8 cellular contexts compared by ENCODE assay signal in the genomic region with DNA sequence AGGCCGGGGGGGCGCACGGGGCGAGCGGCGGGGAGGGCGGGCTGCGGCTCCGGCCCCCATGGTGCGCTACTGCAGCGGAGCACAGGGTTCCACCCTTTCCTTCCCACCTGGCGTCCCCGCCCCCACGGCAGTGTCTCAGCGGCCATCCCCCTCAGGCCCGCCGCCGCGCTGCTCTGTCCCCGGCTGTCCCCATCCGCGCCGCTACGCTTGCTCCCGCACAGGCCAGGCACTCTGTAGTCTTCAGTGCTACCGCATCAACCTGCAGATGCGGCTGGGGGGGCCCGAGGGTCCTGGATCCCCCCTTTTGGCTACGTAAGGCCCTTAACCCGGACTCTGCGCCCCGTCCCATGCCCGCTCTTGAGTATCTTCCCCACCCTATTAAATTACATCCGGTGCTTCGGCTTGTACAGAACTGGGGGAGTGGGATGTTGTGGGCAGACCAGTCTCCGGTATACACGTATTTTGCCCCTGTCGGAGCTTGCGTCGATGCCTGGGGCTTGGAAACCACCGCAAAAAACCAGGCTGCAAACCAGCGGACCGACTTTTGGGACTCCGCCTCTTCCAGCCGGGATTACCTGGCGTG. TPM values are rescaled to one million over a fixed set of nuclear protein-coding genes. Genes with fewer than 3 reads are reported as not detected.
DNase-seq lines count a peak whose midpoint lies in the region; ATAC-seq and TF ChIP-seq lines count a peak whose summit lies in the region.

No MANE protein-coding gene starts in this region.

- H3K27ac ChIP-seq in H9 (ENCODE audit: insufficient read length, low read depth, low read length) (peak overlapping the region; percentile 80), right lobe of liver (peak overlapping the region; percentile 93 to 97 (median 94))

- no peaks in the 10 kb centered on the region for H3K9me3 ChIP-seq in H9 (ENCODE audit: control insufficient read depth, low read depth, low read length)
- no peaks in the 10 kb centered on the region for H3K9me3 ChIP-seq in right lobe of liver

- peaks cover 18% of the 10 kb centered on the region for H3K23me2 ChIP-seq in H9 (ENCODE audit: insufficient read length, low read depth, low read length, poor library complexity, severe bottlenecking)

- H3K27me3 Mint-ChIP-seq in H9 (ENCODE audit: low read depth) = no peaks in the 10 kb centered on the region

- H3K4me3 ChIP-seq in GM12865 (ENCODE audit: low read depth, low read length) (peak overlapping the region; percentile 79), right lobe of liver (peak overlapping the region; percentile 47 to 76 (median 58))

- DNase-seq in GM12865 (ENCODE audit: low read depth) = peak; percentile 90
- DNase-seq in H9 = peak; percentile 83
- DNase-seq in NCI-H1048 (lab: John Stamatoyannopoulos, UW) = peak; percentile 51
- peak; percentile 61 for DNase-seq in activated CD4-positive, CD25-positive, alpha-beta regulatory T cell treated with anti-CD3 and anti-CD28 coated beads, Interleukin-2, amount 50 U/mL, for 16 hours (ENCODE audit: low read depth, low spot score)
- peak; percentile 79 for DNase-seq in central memory CD4-positive, alpha-beta T cell
- DNase-seq in right lobe of liver = peak; percentile 83 to 86 (median 85)
- peak; percentile 69 for DNase-seq in stimulated activated CD8-positive, alpha-beta memory T cell treated with anti-CD3 and anti-CD28 coated beads, Interleukin-12 subunit alpha, Interleukin-12 subunit beta, amount 100 ng/mL, for 1 hour (ENCODE audit: low read depth)
- no peak for DNase-seq in middle frontal gyrus (ENCODE audit: extremely low spot score, low spot score)

- no peak overlapping the region for H2BK12ac ChIP-seq in H9 (ENCODE audit: insufficient read length, low read depth, low read length)

- H3K4ac ChIP-seq in H9 (ENCODE audit: low read depth, low read length) = no peak overlapping the region; the same call in 1 of the 2 replicates

- peaks cover 2% of the 10 kb centered on the region for H4K20me1 ChIP-seq in H9 (ENCODE audit: control insufficient read depth, insufficient read depth, insufficient read length)

- H3K56ac ChIP-seq in H9 (ENCODE audit: insufficient read length, low read depth, low read length) = no peak overlapping the region

- no peak overlapping the region for H2AFZ ChIP-seq in H9 (ENCODE audit: low read length)

- intact Hi-C loops in right lobe of liver (cut with DNase I) = no loop called here

- peaks cover 27 to 36% of the 10 kb centered on the region in 2 experiments for H3K4me1 Mint-ChIP-seq in H9

- no peak overlapping the region for H4K8ac ChIP-seq in H9 (replicated peaks; ENCODE audit: insufficient read length, low read depth, low read length)

- peak overlapping the region; percentile 96 for H3K14ac ChIP-seq in H9 (ENCODE audit: insufficient read depth, low read length)

- peak overlapping the region; percentile 83 for H3K9ac ChIP-seq in H9 (ENCODE audit: extremely low read depth, insufficient read length, low read length)

- H3K9me3 Mint-ChIP-seq in H9 = no peaks in the 10 kb centered on the region

- TF ChIP-seq POLR2A in right lobe of liver (IDR thresholded peaks at IDR 0.05) = peak; percentile 88

- H3K18ac ChIP-seq in H9 (ENCODE audit: insufficient read length, low read depth, low read length) = peak overlapping the region; percentile 91

- no peak overlapping the region for H3T11ph ChIP-seq in H9 (ENCODE audit: low read length)

- H3K27ac Mint-ChIP-seq in H9 = peak overlapping the region; percentile 98 to 99 (median 99)

- H2BK120ac ChIP-seq in H9 (ENCODE audit: low read depth, low read length, poor library complexity, severe bottlenecking) = peak overlapping the region; percentile 78

- H3K4me2 ChIP-seq in H9 (ENCODE audit: insufficient read depth, insufficient read length, low read length) = peak overlapping the region; percentile 92

- peaks cover 0 to 4% (median 0%) of the 10 kb centered on the region in 4 donors for H3K36me3 ChIP-seq in right lobe of liver

- no peak overlapping the region for H2AK5ac ChIP-seq in H9 (ENCODE audit: insufficient read length, low read length)

- H3K23ac ChIP-seq in H9 (ENCODE audit: insufficient read length, low read depth, low read length) = no peak overlapping the region

- H3K27me3 ChIP-seq in H9 (ENCODE audit: insufficient read depth, low read length) (no peaks in the 10 kb centered on the region), right lobe of liver (no peaks in the 10 kb centered on the region)

- no peak for TF ChIP-seq CTCF in GM12865 (IDR thresholded peaks at IDR 0.05; ENCODE audit: insufficient read depth, low read depth, low read length, missing control alignments)
- TF ChIP-seq CTCF in H9 (conservative IDR thresholded peaks at IDR 0.05) = no peak
- no peak for TF ChIP-seq CTCF in right lobe of liver (IDR thresholded peaks at IDR 0.05)

- H2BK5ac ChIP-seq in H9 (ENCODE audit: insufficient read length, low read length) = no peak overlapping the region

- no peaks in the 10 kb centered on the region for H3K79me1 ChIP-seq in H9 (ENCODE audit: insufficient read depth, low read depth, low read length, poor library complexity, severe bottlenecking)

- peak; percentile 50 to 63 (median 55) for ATAC-seq in right lobe of liver

- H2BK20ac ChIP-seq in H9 (ENCODE audit: low read depth, low read length, poor library complexity, severe bottlenecking) = no peak overlapping the region

- H3K4me3 Mint-ChIP-seq in H9 = peak overlapping the region; percentile 96 to 97

- no CpG with 5 or more reads among the region's 46 CpGs for WGBS in H9 (ENCODE audit: extremely low coverage, insufficient read length, low lambda C conversion rate)
- WGBS in right lobe of liver (ENCODE audit: insufficient coverage, low coverage, low lambda C conversion rate, missing lambda C conversion rate) = 0% methylated on average over 16 of the region's 46 CpGs

- H3K36me3 Mint-ChIP-seq in H9 (ENCODE audit: insufficient read depth in 1 of 3, low read depth in 3 of 3) = peaks cover 4 to 22% (median 21%) of the 10 kb centered on the region in 3 experiments; a peak in 6 of 7 replicates

- no peak overlapping the region for H2BK15ac ChIP-seq in H9 (ENCODE audit: low read depth, low read length)

- no peak overlapping the region for H4K91ac ChIP-seq in H9 (ENCODE audit: insufficient read length, low read depth, low read length)

- no peak overlapping the region for H4K5ac ChIP-seq in H9 (ENCODE audit: insufficient read length, low read depth, low read length)

- H3K79me2 ChIP-seq in H9 (ENCODE audit: insufficient read depth, low read length) = no peaks in the 10 kb centered on the region

- H3K4me1 ChIP-seq in H9 (ENCODE audit: insufficient read depth, low read length) (peaks cover 2% of the 10 kb centered on the region; the same call in 1 of the 2 replicates), right lobe of liver (peaks cover 0 to 22% (median 4%) of the 10 kb centered on the region in 4 donors)

RNA-seq across cellular contexts. Expression of a gene that starts 0.6 kb away (rescaled TPM):
- total RNA-seq in H9 (2021) = 80.7 and 82.1 TPM in 2 replicates
- 10 to 100 TPM; 29.6 to 37.6 (median 32.2) TPM for total RNA-seq in right lobe of liver

RNA-seq across cellular contexts. Expression of a gene that starts 2.8 kb away (rescaled TPM):
- 17.6 and 22.6 TPM in 2 replicates for total RNA-seq in H9 (2021)
- total RNA-seq in right lobe of liver = 10 to 100 TPM in 5 of 6 experiments, 1 to 10 TPM in 1; 3.4 to 20.3 (median 18.8) TPM

RNA-seq across cellular contexts. Expression of a gene that starts 7.5 kb away (rescaled TPM):
- total RNA-seq in H9 (2021) = 55.5 and 58.0 TPM in 2 replicates
- 10 to 100 TPM; 41.0 to 45.2 (median 43.6) TPM for total RNA-seq in right lobe of liver

RNA-seq across cellular contexts. Expression of a gene that starts 14.8 kb away (rescaled TPM):
- 56.9 and 59.5 TPM in 2 replicates for total RNA-seq in H9 (2021)
- total RNA-seq in right lobe of liver = 10 to 100 TPM; 10.7 to 51.9 (median 42.6) TPM

RNA-seq across cellular contexts. Expression of a gene that starts 15.9 kb away (rescaled TPM):
- total RNA-seq in H9 (2021) (87.1 and 90.9 TPM in 2 replicates), right lobe of liver (100 to 1,000 TPM in 2 of 6 experiments, 10 to 100 TPM in 4; 61.5 to 103 (median 83.0) TPM)
